Comparison of ENCODE assay signal across 9 cellular contexts in genomic region chr6:41367700-41368099, GRCh38. TPM values are rescaled to one million over a fixed set of nuclear protein-coding genes. Genes with fewer than 3 reads are reported as not detected.
DNase-seq lines count a peak whose midpoint lies in the region; ATAC-seq and TF ChIP-seq lines count a peak whose summit lies in the region.
"Had no signal": no experiment of that assay in that cellular context is flagged by ENCODE, and none has a peak within 500 bp of the region (broad histone marks: within the 10 kb centered on the region; RNA-seq: fewer than 3 reads in every experiment).

No MANE protein-coding gene starts in this region.

- H4K20me1 ChIP-seq in OCI-LY3 (ENCODE audit: insufficient read depth, low read length) = no peaks in the 10 kb centered on the region

- no peak for ATAC-seq in HG03520 (IDR thresholded peaks at IDR 0.05; ENCODE audit: unreplicated experiment)
- no peak for ATAC-seq in HG03095 (IDR thresholded peaks at IDR 0.05; ENCODE audit: unreplicated experiment)

- H3K9ac ChIP-seq in OCI-LY3 (ENCODE audit: low read length) = no peak overlapping the region

- H3K27ac ChIP-seq in OCI-LY3 (ENCODE audit: low read length) = no peak overlapping the region

- peaks cover 6% of the 10 kb centered on the region; the same call in 1 of the 2 replicates for H3K4me1 ChIP-seq in OCI-LY3 (ENCODE audit: low read length)

- no peak overlapping the region for H3K4me3 ChIP-seq in OCI-LY3 (ENCODE audit: low read length)
- H3K4me3 ChIP-seq: lung had no signal

- H3K9me3 ChIP-seq in OCI-LY3 (ENCODE audit: insufficient read depth, low read length) = no peaks in the 10 kb centered on the region

- H3K79me2 ChIP-seq in OCI-LY3 (ENCODE audit: low read length) = no peaks in the 10 kb centered on the region

- no peak overlapping the region for H2AFZ ChIP-seq in OCI-LY3 (ENCODE audit: low read depth, low read length)

- peaks cover 44% of the 10 kb centered on the region for H3K27me3 ChIP-seq in OCI-LY3 (ENCODE audit: low read depth, low read length)

- TF ChIP-seq CTCF in OCI-LY3 (IDR thresholded peaks at IDR 0.05; ENCODE audit: low read depth, low read length) = peak; percentile 64

- no peaks in the 10 kb centered on the region for H3K36me3 ChIP-seq in OCI-LY3 (replicated peaks; ENCODE audit: low read depth, low read length)

- DNase-seq in DMS153 treated with DMSO at 0.1 percent for 48 hours (lab: John Stamatoyannopoulos, UW; ENCODE audit: unreplicated experiment) = peak; percentile 30
- DNase-seq in LHCN-M2 (ENCODE audit: low read depth) = peak; percentile 28
- DNase-seq in dedifferentiated amniotic fluid mesenchymal stem cell (ENCODE audit: extremely low spot score) = peak; percentile 40
- DNase-seq in lung microvascular endothelial cell (ENCODE audit: low read depth in 2 of 2) = peak; percentile 54 to 75
- DNase-seq in stimulated activated CD4-positive, alpha-beta T cell treated with anti-CD3 and anti-CD28 coated beads, Interleukin-1b, Interleukin-23, amount 100 ng/mL, for 48 hours = no peak

- H3K4me2 ChIP-seq in OCI-LY3 (ENCODE audit: low read length) = no peak overlapping the region

RNA-seq across cellular contexts. Expression of gene NCR2, which starts 32.3 kb away (rescaled TPM):
- not detected in 2 replicates for total RNA-seq in LHCN-M2 (2014; rRNA removed)
- polyA plus RNA-seq in LHCN-M2 (2012) = not detected
- total RNA-seq in lung microvascular endothelial cell = not detected in 2 replicates
- total RNA-seq: lung had no signal
- polyA plus RNA-seq: lung had no signal
